Comparison of ENCODE assay signal across 24 cellular contexts in genomic region chr10:101686133-101686925, GRCh38. TPM values are rescaled to one million over a fixed set of nuclear protein-coding genes. Genes with fewer than 3 reads are reported as not detected.
DNase-seq lines count a peak whose midpoint lies in the region; ATAC-seq, FAIRE-seq and TF ChIP-seq lines count a peak whose summit lies in the region.
"Had no signal": no experiment of that assay in that cellular context is flagged by ENCODE, and none has a peak within 500 bp of the region (broad histone marks: within the 10 kb centered on the region; RNA-seq: fewer than 3 reads in every experiment).

No MANE protein-coding gene starts in this region.

- peaks cover 3 to 12% of the 10 kb centered on the region in 2 experiments; a peak in 3 of 5 replicates for H3K4me1 ChIP-seq in K562 (replicated peaks in 1 of 2; ENCODE audit: control insufficient read depth in 2 of 2, insufficient read depth in 2 of 2, low read length in 2 of 2)
- H3K4me1 ChIP-seq in osteoblast (ENCODE audit: insufficient read depth, low read length), result peaks cover 17% of the 10 kb centered on the region

- TF ChIP-seq EP300 in K562 (IDR thresholded peaks at IDR 0.05; ENCODE audit: low read length), result no peak

- H2AFZ ChIP-seq in K562 (ENCODE audit: low read depth, low read length), result no peak overlapping the region
- H2AFZ ChIP-seq in osteoblast (ENCODE audit: low read length), result no peak overlapping the region

- TF ChIP-seq CTCF in K562 (IDR thresholded peaks at IDR 0.05 in 2 of 3, conservative IDR thresholded peaks at IDR 0.05 in 1 of 3; ENCODE audit: insufficient read depth in 2 of 3, low read depth in 1 of 3, low read length in 3 of 3) (no peak), osteoblast (IDR thresholded peaks at IDR 0.05; ENCODE audit: extremely low read depth, low read depth, low read length) (no peak)

- CTCF ChIA-PET in K562 (lab: Yijun Ruan, JAX; ENCODE audit: low intra/inter-chr PET ratio), result no interaction called here

- no peak overlapping the region for H3K9ac ChIP-seq in K562 (ENCODE audit: insufficient read depth in 1 of 2, low read depth in 2 of 2, low read length in 2 of 2)

- H3K36me3 ChIP-seq in K562 (ENCODE audit: control insufficient read depth, insufficient read depth, low read length), result no peaks in the 10 kb centered on the region
- no peaks in the 10 kb centered on the region for H3K36me3 ChIP-seq in osteoblast (ENCODE audit: insufficient read depth, low read length)
- H3K36me3 ChIP-seq: Peyer's patch had no signal

- H4K20me1 ChIP-seq in K562 (replicated peaks; ENCODE audit: control insufficient read depth, insufficient read depth, low read length) (0 out of 2 replicates have a peak, but pooled peaks cover 4% of the 10 kb centered on the region), osteoblast (ENCODE audit: insufficient read depth, low read length) (peaks cover 27% of the 10 kb centered on the region)

- H3K27ac ChIP-seq in K562 (ENCODE audit: extremely low read depth, low read depth, low read length), result no peak overlapping the region
- H3K27ac ChIP-seq in osteoblast (ENCODE audit: low read depth, low read length), result peak overlapping the region; percentile 48
- H3K27ac ChIP-seq: C4-2B, epithelial cell of prostate, Peyer's patch, spleen had no signal

- no TSS peak for BruUV-seq in K562 (replicated peaks; lab: Mats Ljungman, UMichigan)

- H3K27me3 ChIP-seq in K562 (ENCODE audit: control insufficient read depth in 2 of 2, insufficient read depth in 2 of 2, low read length in 2 of 2), result no peaks in the 10 kb centered on the region
- H3K27me3 ChIP-seq in osteoblast (ENCODE audit: insufficient read depth, low read length), result no peaks in the 10 kb centered on the region
- H3K27me3 ChIP-seq: Peyer's patch, spleen had no signal

- POLR2A ChIA-PET in K562 (lab: Yijun Ruan, JAX), result interaction anchor here (0.6 to 1.2 kb wide), 4 partner anchors 9 to 1898 kb away, joined by 3 to 4 read pairs (median 4); no protein-coding TSS in a partner anchor

- H3K9me3 ChIP-seq in K562 (replicated peaks; ENCODE audit: control insufficient read depth, insufficient read depth, low read depth, low read length) (no peaks in the 10 kb centered on the region), osteoblast (ENCODE audit: low read depth, low read length) (no peaks in the 10 kb centered on the region)
- H3K9me3 ChIP-seq: Peyer's patch, spleen had no signal

- TF ChIP-seq RAD21 in K562 (CRISPR knock-in tag; conservative IDR thresholded peaks at IDR 0.05 in 1 of 2, IDR thresholded peaks at IDR 0.05 in 1 of 2), result no peak

- no peak for ATAC-seq in K562
- no peak for ATAC-seq in HG03097 (IDR thresholded peaks at IDR 0.05; ENCODE audit: low FRiP score, unreplicated experiment)
- ATAC-seq: activated CD8-positive, alpha-beta memory T cell treated with anti-CD3 and anti-CD28 coated beads, Interleukin-2, amount 10 ng/mL, durations not matched to agents 7 days and 5 days; activated T-cell treated with anti-CD3 and anti-CD28 coated beads, Interleukin-2, amount 50 U/mL, for 72 hours; naive thymus-derived CD8-positive, alpha-beta T cell; stimulated activated naive B cell treated with anti-CD40 and anti-IgM and Interleukin-4, amounts not matched to agents 10 μg/mL and 1 μg/mL and 100 μg/mL, for 72 hours had no signal

- TF ChIP-seq POLR2A in K562 (conservative IDR thresholded peaks at IDR 0.05), result no peak

- H3K4me2 ChIP-seq in K562 (ENCODE audit: insufficient read depth, low read length) (no peak overlapping the region), osteoblast (ENCODE audit: insufficient read depth, low read length) (peak overlapping the region; percentile 3)

- no peak overlapping the region for H3K4me3 ChIP-seq in K562
- H3K4me3 ChIP-seq in osteoblast (ENCODE audit: insufficient read depth, low read length), result no peak overlapping the region
- H3K4me3 ChIP-seq: Peyer's patch, spleen had no signal

- H3K9me1 ChIP-seq in K562 (ENCODE audit: control insufficient read depth, insufficient read depth, low read length), result no peaks in the 10 kb centered on the region

- 74% methylated on average over 5 of the region's 5 CpGs for WGBS in K562 (ENCODE audit: insufficient coverage, low coverage, missing lambda C conversion rate)

- in situ Hi-C loops in K562 (cut with MboI), result no loop called here

- intact Hi-C loops in K562 (cut with micrococcal nuclease), result no loop called here

- DNase-seq in EL, result peak; percentile 34
- peak; percentile 77 for DNase-seq in LHCN-M2 (ENCODE audit: low read depth)
- DNase-seq in K562 (ENCODE audit: extremely low read depth in 1 of 4, low spot score in 3 of 4), result no peak
- peak; percentile 76 for DNase-seq in osteoblast (ENCODE audit: insufficient read length, low spot score, missing footprints)
- DNase-seq in NCI-H82 treated with DMSO at 0.1 percent for 48 hours (lab: John Stamatoyannopoulos, UW; ENCODE audit: unreplicated experiment), result no peak
- no peak for DNase-seq in 8988T
- DNase-seq: activated CD4-positive, alpha-beta T cell treated with anti-CD3 and anti-CD28 coated beads, Interleukin-2, amount 10 ng/mL, durations not matched to agents 24 days and 14 days; activated CD8-positive, alpha-beta memory T cell treated with anti-CD3 and anti-CD28 coated beads, Interleukin-2, amount 10 ng/mL, durations not matched to agents 7 days and 5 days; activated naive CD4-positive, alpha-beta T cell treated with anti-CD3 and anti-CD28 coated beads, Interleukin-2, amount 10 ng/mL, durations not matched to agents 7 days and 5 days; activated T-cell treated with anti-CD3 and anti-CD28 coated beads, Interleukin-2, amount 50 U/mL, for 72 hours; aorta; Calu3; mesendoderm; naive thymus-derived CD8-positive, alpha-beta T cell; NCI-H524 treated with DMSO at 0.1 percent for 48 hours; Peyer's patch; spleen; stimulated activated CD4-positive, alpha-beta T cell treated with anti-CD3 and anti-CD28 coated beads, Interleukin-4, amount 100 ng/mL, for 1 hour; stimulated activated naive B cell treated with anti-CD40 and anti-IgM and Interleukin-4, amounts not matched to agents 10 μg/mL and 1 μg/mL and 100 μg/mL, for 72 hours had no signal

- no peaks in the 10 kb centered on the region for H3K79me2 ChIP-seq in K562 (ENCODE audit: control insufficient read depth, insufficient read depth, low read length)
- H3K79me2 ChIP-seq in osteoblast (ENCODE audit: insufficient read depth, low read length), result peaks cover 87% of the 10 kb centered on the region

- no peak for FAIRE-seq in K562 (lab: Jason Lieb, UNC)
- FAIRE-seq: GM19239, urothelium cell line had no signal

TF ChIP-seq in K562, 482 proteins besides CTCF, POLR2A, EP300 and RAD21 (continues in another document):
- TF ChIP-seq, protein P1, sequence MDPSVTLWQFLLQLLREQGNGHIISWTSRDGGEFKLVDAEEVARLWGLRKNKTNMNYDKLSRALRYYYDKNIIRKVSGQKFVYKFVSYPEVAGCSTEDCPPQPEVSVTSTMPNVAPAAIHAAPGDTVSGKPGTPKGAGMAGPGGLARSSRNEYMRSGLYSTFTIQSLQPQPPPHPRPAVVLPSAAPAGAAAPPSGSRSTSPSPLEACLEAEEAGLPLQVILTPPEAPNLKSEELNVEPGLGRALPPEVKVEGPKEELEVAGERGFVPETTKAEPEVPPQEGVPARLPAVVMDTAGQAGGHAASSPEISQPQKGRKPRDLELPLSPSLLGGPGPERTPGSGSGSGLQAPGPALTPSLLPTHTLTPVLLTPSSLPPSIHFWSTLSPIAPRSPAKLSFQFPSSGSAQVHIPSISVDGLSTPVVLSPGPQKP (CRISPR knock-in tag; IDR thresholded peaks at IDR 0.05), result no peak

RNA-seq across cellular contexts. Expression of gene FBXW4, which starts 8.6 kb away (rescaled TPM):
- total RNA-seq in LHCN-M2 (2014; rRNA removed), result 15.5 and 23.1 TPM in 2 replicates
- 37.9 TPM for polyA plus RNA-seq in LHCN-M2 (2012)
- total RNA-seq in K562 (2011; cell fraction: chromatin; rRNA removed; ENCODE audit: low replicate concordance), result 28.2 and 28.4 TPM in 2 replicates
- total RNA-seq in K562 (2011; cell fraction: nucleolus; rRNA removed), result 12.0 and 13.2 TPM in 2 replicates
- 20.8 and 22.0 TPM in 2 replicates for total RNA-seq in K562 (2011; cell fraction: nucleoplasm; rRNA removed)
- total RNA-seq in K562 (2014; rRNA removed), result 7.4 and 7.9 TPM in 2 replicates
- 3.7 and 4.3 TPM in 2 replicates for total RNA-seq in K562 (2014; rRNA removed; fragmentation: Illumina TruSeq; extraction: Trizol)
- total RNA-seq in K562 (2015; rRNA removed; fragmentation: Illumina TruSeq; extraction: Trizol), result 4.8 and 5.4 TPM in 2 replicates
- 6.9 and 8.1 TPM in 2 replicates for total RNA-seq in K562 (2021)
- 10.6 and 11.6 TPM in 2 replicates for polyA plus RNA-seq in K562 (2011; rRNA removed)
- polyA plus RNA-seq in K562 (2011; cell fraction: cytosol; rRNA removed), result 9.3 and 11.6 TPM in 2 replicates
- 7.5 and 11.3 TPM in 2 replicates for polyA plus RNA-seq in K562 (2011; cell fraction: nucleus; rRNA removed)
- polyA plus RNA-seq in K562 (2012), result 6.6 and 13.6 TPM in 2 replicates
- polyA plus RNA-seq in K562 (2014; fragmentation: Illumina TruSeq; extraction: Trizol), result 7.2 and 8.5 TPM in 2 replicates
- polyA plus RNA-seq in K562 (2014; fragmentation: Nextera tagmentation; extraction: Ambion mirVana), result 1 to 10 TPM; 1.0 to 1.2 TPM
- polyA plus RNA-seq in K562 (2014; rRNA removed), result 4.7 and 10.9 TPM in 2 replicates
- polyA minus RNA-seq in K562 (2011; rRNA and poly(A)+ RNA removed), result 42.0 and 52.1 TPM in 2 replicates
- polyA minus RNA-seq in K562 (2011; cell fraction: cytosol; rRNA and poly(A)+ RNA removed), result 7.5 and 19.7 TPM in 2 replicates
- 6.5 and 11.0 TPM in 2 replicates for polyA minus RNA-seq in K562 (2011; cell fraction: nucleus; rRNA and poly(A)+ RNA removed)
- 40.2 and 41.8 TPM in 2 replicates for total RNA-seq in osteoblast

Comparison
In these comparisons a context has a peak if more than half of its experiments do, and no peak if none do; other contexts are left out.
1. DNase-seq: peak in EL (single experiment), LHCN-M2 (single experiment) and osteoblast (single experiment); none in K562 (0 of 4), NCI-H82 treated with DMSO at 0.1 percent for 48 hours (single experiment) and 8988T (single experiment).